ENCODE assay signal across 1 cellular context in the genomic region with DNA sequence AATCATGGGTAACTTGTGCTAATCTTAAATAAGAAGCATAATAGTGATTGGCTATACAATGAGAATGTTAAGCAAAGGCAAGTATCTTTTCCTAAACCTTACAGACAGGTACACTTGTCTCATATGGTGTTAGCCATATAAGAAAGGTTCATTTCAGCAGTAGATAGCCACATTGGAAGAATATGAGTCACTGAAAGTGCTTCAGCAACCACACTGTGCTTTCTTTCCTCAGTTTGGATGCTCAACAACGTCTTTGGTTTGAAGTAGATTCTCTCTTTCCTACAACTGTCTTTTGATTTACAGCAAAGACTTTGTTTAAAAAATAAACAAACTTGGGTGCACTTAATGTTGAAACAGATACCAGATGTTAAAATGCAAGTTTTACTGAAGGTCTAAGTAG.
A peak's percentile ranks its signal among the peaks of the same experiment; 100 is the strongest.
TF ChIP-seq lines count a peak whose summit lies in the region.

No MANE protein-coding gene starts in this region.

TF ChIP-seq in GM12878, 131 proteins besides CTCF, POLR2A, EP300 and RAD21 (continued from another document and continues in another):
- TF ChIP-seq, protein P1, sequence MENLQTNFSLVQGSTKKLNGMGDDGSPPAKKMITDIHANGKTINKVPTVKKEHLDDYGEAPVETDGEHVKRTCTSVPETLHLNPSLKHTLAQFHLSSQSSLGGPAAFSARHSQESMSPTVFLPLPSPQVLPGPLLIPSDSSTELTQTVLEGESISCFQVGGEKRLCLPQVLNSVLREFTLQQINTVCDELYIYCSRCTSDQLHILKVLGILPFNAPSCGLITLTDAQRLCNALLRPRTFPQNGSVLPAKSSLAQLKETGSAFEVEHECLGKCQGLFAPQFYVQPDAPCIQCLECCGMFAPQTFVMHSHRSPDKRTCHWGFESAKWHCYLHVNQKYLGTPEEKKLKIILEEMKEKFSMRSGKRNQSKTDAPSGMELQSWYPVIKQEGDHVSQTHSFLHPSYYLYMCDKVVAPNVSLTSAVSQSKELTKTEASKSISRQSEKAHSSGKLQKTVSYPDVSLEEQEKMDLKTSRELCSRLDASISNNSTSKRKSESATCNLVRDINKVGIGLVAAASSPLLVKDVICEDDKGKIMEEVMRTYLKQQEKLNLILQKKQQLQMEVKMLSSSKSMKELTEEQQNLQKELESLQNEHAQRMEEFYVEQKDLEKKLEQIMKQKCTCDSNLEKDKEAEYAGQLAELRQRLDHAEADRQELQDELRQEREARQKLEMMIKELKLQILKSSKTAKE (IDR thresholded peaks at IDR 0.05; ENCODE audit: low read depth, poor library complexity, severe bottlenecking) = no peak
- TF ChIP-seq, protein P2, sequence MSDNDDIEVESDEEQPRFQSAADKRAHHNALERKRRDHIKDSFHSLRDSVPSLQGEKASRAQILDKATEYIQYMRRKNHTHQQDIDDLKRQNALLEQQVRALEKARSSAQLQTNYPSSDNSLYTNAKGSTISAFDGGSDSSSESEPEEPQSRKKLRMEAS (IDR thresholded peaks at IDR 0.05; ENCODE audit: low read depth, low read length) = no peak
- TF ChIP-seq NFXL1 (IDR thresholded peaks at IDR 0.05; ENCODE audit: borderline replicate concordance) (no peak), MTA2 (IDR thresholded peaks at IDR 0.05; ENCODE audit: low read depth) (0 out of 2 replicates have a peak, but pooled peaks have one; percentile 17), RUNX3 (IDR thresholded peaks at IDR 0.05; ENCODE audit: low read length) (peak; percentile 96), GATAD2B (conservative IDR thresholded peaks at IDR 0.05; ENCODE audit: low read depth) (no peak), TBL1XR1 (IDR thresholded peaks at IDR 0.05; ENCODE audit: low read depth, low read length) (no peak), ATF7 (IDR thresholded peaks at IDR 0.05; ENCODE audit: low read depth) (no peak), IKZF2 (IDR thresholded peaks at IDR 0.05) (peak in 1 of 2 experiments; percentile 68; a peak in 2 of 4 replicates), HCFC1 (IDR thresholded peaks at IDR 0.05; ENCODE audit: low read length) (no peak), CBX5 (IDR thresholded peaks at IDR 0.05; ENCODE audit: low read depth) (peak; percentile 50; the same call in 1 of the 2 replicates), MEF2B (IDR thresholded peaks at IDR 0.05; ENCODE audit: partially characterized antibody, poor library complexity, severe bottlenecking) (no peak), CREB1 (IDR thresholded peaks at IDR 0.05; ENCODE audit: low read depth) (no peak), MYB (IDR thresholded peaks at IDR 0.05; ENCODE audit: borderline replicate concordance, low read depth, low read length) (no peak), PAX5 (IDR thresholded peaks at IDR 0.05; ENCODE audit: borderline replicate concordance, low read depth, low read length) (peak; percentile 46; the same call in 1 of the 2 replicates), CBFB (IDR thresholded peaks at IDR 0.05; ENCODE audit: low read depth) (no peak), BCL11A (IDR thresholded peaks at IDR 0.05; ENCODE audit: low read depth, low read length) (peak; percentile 78; the same call in 1 of the 2 replicates), SREBF2 (IDR thresholded peaks at IDR 0.05; ENCODE audit: low read length) (no peak), POLR2AphosphoS2 (IDR thresholded peaks at IDR 0.05; ENCODE audit: low read depth, low read length) (no peak), NFYA (IDR thresholded peaks at IDR 0.05; ENCODE audit: borderline replicate concordance, low read depth, low read length) (no peak), IRF4 (IDR thresholded peaks at IDR 0.05; ENCODE audit: low read depth, low read length) (peak; percentile 89), ZNF207 (IDR thresholded peaks at IDR 0.05; ENCODE audit: borderline replicate concordance) (no peak), TCF7 (IDR thresholded peaks at IDR 0.05; ENCODE audit: borderline replicate concordance) (no peak), CBX3 (IDR thresholded peaks at IDR 0.05; ENCODE audit: borderline replicate concordance, low read depth) (no peak), ASH2L (IDR thresholded peaks at IDR 0.05; ENCODE audit: borderline replicate concordance, low read depth) (no peak), RELA (IDR thresholded peaks at IDR 0.05; ENCODE audit: borderline replicate concordance, partially characterized antibody) (no peak), ETV6 (conservative IDR thresholded peaks at IDR 0.05 in 1 of 2, IDR thresholded peaks at IDR 0.05 in 1 of 2; ENCODE audit: borderline replicate concordance in 1 of 2, low read depth in 1 of 2) (0 out of 4 replicates have a peak, but pooled peaks of 1 of the 2 experiments have one; percentile 49), RBBP5 (conservative IDR thresholded peaks at IDR 0.05) (no peak), DPF2 (IDR thresholded peaks at IDR 0.05) (peak; percentile 48; the same call in 1 of the 2 replicates), NRF1 (conservative IDR thresholded peaks at IDR 0.05; ENCODE audit: low read depth, low read length) (no peak), EED (IDR thresholded peaks at IDR 0.05; ENCODE audit: low read depth) (peak; percentile 27; the same call in 1 of the 2 replicates), SMC3 (IDR thresholded peaks at IDR 0.05; ENCODE audit: borderline replicate concordance, low read length) (no peak), TCF3 (IDR thresholded peaks at IDR 0.05; ENCODE audit: borderline replicate concordance, insufficient read depth, low read depth, low read length) (no peak), JUNB (IDR thresholded peaks at IDR 0.05) (peak; percentile 88), MYC (IDR thresholded peaks at IDR 0.05; ENCODE audit: insufficient read depth, insufficient read length, insufficient replicate concordance, low read length, severe bottlenecking) (no peak), SRF (IDR thresholded peaks at IDR 0.05; ENCODE audit: low read depth in 2 of 2, low read length in 2 of 2) (no peak), RFX5 (IDR thresholded peaks at IDR 0.05; ENCODE audit: low read depth, low read length) (no peak)
- TF ChIP-seq, protein P3, sequence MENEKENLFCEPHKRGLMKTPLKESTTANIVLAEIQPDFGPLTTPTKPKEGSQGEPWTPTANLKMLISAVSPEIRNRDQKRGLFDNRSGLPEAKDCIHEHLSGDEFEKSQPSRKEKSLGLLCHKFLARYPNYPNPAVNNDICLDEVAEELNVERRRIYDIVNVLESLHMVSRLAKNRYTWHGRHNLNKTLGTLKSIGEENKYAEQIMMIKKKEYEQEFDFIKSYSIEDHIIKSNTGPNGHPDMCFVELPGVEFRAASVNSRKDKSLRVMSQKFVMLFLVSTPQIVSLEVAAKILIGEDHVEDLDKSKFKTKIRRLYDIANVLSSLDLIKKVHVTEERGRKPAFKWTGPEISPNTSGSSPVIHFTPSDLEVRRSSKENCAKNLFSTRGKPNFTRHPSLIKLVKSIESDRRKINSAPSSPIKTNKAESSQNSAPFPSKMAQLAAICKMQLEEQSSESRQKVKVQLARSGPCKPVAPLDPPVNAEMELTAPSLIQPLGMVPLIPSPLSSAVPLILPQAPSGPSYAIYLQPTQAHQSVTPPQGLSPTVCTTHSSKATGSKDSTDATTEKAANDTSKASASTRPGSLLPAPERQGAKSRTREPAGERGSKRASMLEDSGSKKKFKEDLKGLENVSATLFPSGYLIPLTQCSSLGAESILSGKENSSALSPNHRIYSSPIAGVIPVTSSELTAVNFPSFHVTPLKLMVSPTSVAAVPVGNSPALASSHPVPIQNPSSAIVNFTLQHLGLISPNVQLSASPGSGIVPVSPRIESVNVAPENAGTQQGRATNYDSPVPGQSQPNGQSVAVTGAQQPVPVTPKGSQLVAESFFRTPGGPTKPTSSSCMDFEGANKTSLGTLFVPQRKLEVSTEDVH (IDR thresholded peaks at IDR 0.05; ENCODE audit: low read depth, partially characterized antibody) = no peak
- TF ChIP-seq, protein P4, sequence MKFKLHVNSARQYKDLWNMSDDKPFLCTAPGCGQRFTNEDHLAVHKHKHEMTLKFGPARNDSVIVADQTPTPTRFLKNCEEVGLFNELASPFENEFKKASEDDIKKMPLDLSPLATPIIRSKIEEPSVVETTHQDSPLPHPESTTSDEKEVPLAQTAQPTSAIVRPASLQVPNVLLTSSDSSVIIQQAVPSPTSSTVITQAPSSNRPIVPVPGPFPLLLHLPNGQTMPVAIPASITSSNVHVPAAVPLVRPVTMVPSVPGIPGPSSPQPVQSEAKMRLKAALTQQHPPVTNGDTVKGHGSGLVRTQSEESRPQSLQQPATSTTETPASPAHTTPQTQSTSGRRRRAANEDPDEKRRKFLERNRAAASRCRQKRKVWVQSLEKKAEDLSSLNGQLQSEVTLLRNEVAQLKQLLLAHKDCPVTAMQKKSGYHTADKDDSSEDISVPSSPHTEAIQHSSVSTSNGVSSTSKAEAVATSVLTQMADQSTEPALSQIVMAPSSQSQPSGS (IDR thresholded peaks at IDR 0.05; ENCODE audit: low read length) = peak; percentile 47
- TF ChIP-seq, protein P5, sequence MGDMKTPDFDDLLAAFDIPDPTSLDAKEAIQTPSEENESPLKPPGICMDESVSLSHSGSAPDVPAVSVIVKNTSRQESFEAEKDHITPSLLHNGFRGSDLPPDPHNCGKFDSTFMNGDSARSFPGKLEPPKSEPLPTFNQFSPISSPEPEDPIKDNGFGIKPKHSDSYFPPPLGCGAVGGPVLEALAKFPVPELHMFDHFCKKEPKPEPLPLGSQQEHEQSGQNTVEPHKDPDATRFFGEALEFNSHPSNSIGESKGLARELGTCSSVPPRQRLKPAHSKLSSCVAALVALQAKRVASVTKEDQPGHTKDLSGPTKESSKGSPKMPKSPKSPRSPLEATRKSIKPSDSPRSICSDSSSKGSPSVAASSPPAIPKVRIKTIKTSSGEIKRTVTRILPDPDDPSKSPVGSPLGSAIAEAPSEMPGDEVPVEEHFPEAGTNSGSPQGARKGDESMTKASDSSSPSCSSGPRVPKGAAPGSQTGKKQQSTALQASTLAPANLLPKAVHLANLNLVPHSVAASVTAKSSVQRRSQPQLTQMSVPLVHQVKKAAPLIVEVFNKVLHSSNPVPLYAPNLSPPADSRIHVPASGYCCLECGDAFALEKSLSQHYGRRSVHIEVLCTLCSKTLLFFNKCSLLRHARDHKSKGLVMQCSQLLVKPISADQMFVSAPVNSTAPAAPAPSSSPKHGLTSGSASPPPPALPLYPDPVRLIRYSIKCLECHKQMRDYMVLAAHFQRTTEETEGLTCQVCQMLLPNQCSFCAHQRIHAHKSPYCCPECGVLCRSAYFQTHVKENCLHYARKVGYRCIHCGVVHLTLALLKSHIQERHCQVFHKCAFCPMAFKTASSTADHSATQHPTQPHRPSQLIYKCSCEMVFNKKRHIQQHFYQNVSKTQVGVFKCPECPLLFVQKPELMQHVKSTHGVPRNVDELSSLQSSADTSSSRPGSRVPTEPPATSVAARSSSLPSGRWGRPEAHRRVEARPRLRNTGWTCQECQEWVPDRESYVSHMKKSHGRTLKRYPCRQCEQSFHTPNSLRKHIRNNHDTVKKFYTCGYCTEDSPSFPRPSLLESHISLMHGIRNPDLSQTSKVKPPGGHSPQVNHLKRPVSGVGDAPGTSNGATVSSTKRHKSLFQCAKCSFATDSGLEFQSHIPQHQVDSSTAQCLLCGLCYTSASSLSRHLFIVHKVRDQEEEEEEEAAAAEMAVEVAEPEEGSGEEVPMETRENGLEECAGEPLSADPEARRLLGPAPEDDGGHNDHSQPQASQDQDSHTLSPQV (IDR thresholded peaks at IDR 0.05) = no peak
- TF ChIP-seq, protein P6, sequence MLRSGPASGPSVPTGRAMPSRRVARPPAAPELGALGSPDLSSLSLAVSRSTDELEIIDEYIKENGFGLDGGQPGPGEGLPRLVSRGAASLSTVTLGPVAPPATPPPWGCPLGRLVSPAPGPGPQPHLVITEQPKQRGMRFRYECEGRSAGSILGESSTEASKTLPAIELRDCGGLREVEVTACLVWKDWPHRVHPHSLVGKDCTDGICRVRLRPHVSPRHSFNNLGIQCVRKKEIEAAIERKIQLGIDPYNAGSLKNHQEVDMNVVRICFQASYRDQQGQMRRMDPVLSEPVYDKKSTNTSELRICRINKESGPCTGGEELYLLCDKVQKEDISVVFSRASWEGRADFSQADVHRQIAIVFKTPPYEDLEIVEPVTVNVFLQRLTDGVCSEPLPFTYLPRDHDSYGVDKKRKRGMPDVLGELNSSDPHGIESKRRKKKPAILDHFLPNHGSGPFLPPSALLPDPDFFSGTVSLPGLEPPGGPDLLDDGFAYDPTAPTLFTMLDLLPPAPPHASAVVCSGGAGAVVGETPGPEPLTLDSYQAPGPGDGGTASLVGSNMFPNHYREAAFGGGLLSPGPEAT (IDR thresholded peaks at IDR 0.05; ENCODE audit: low read depth) = no peak
- TF ChIP-seq, protein P7, sequence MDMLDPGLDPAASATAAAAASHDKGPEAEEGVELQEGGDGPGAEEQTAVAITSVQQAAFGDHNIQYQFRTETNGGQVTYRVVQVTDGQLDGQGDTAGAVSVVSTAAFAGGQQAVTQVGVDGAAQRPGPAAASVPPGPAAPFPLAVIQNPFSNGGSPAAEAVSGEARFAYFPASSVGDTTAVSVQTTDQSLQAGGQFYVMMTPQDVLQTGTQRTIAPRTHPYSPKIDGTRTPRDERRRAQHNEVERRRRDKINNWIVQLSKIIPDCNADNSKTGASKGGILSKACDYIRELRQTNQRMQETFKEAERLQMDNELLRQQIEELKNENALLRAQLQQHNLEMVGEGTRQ (IDR thresholded peaks at IDR 0.05; ENCODE audit: borderline replicate concordance, low read depth, low read length) = no peak
- TF ChIP-seq, protein P8, sequence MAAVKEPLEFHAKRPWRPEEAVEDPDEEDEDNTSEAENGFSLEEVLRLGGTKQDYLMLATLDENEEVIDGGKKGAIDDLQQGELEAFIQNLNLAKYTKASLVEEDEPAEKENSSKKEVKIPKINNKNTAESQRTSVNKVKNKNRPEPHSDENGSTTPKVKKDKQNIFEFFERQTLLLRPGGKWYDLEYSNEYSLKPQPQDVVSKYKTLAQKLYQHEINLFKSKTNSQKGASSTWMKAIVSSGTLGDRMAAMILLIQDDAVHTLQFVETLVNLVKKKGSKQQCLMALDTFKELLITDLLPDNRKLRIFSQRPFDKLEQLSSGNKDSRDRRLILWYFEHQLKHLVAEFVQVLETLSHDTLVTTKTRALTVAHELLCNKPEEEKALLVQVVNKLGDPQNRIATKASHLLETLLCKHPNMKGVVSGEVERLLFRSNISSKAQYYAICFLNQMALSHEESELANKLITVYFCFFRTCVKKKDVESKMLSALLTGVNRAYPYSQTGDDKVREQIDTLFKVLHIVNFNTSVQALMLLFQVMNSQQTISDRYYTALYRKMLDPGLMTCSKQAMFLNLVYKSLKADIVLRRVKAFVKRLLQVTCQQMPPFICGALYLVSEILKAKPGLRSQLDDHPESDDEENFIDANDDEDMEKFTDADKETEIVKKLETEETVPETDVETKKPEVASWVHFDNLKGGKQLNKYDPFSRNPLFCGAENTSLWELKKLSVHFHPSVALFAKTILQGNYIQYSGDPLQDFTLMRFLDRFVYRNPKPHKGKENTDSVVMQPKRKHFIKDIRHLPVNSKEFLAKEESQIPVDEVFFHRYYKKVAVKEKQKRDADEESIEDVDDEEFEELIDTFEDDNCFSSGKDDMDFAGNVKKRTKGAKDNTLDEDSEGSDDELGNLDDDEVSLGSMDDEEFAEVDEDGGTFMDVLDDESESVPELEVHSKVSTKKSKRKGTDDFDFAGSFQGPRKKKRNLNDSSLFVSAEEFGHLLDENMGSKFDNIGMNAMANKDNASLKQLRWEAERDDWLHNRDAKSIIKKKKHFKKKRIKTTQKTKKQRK (IDR thresholded peaks at IDR 0.05; ENCODE audit: low read depth, low read length) = no peak
- TF ChIP-seq, protein P9, sequence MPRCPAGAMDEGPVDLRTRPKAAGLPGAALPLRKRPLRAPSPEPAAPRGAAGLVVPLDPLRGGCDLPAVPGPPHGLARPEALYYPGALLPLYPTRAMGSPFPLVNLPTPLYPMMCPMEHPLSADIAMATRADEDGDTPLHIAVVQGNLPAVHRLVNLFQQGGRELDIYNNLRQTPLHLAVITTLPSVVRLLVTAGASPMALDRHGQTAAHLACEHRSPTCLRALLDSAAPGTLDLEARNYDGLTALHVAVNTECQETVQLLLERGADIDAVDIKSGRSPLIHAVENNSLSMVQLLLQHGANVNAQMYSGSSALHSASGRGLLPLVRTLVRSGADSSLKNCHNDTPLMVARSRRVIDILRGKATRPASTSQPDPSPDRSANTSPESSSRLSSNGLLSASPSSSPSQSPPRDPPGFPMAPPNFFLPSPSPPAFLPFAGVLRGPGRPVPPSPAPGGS (IDR thresholded peaks at IDR 0.05; ENCODE audit: borderline replicate concordance, insufficient read depth, low read depth, low read length, poor library complexity, severe bottlenecking) = no peak
